17 cellular contexts compared by ENCODE assay signal in genomic region chr14:104874571-104875411, GRCh38. TPM values are rescaled to one million over a fixed set of nuclear protein-coding genes. Genes with fewer than 3 reads are reported as not detected.
"Had no signal": no experiment of that assay in that cellular context is flagged by ENCODE, and none has a peak within 500 bp of the region (broad histone marks: within the 10 kb centered on the region; RNA-seq: fewer than 3 reads in every experiment).

No MANE protein-coding gene starts in this region.

- H3K27ac ChIP-seq: brain microvascular endothelial cell, left ventricle myocardium inferior, pancreas, thoracic aorta had no signal

- H3K4me3 ChIP-seq: left ventricle myocardium inferior, pancreas, thoracic aorta had no signal

- H3K27me3 ChIP-seq: brain microvascular endothelial cell, pancreas had no signal

- H3K27me3 Mint-ChIP-seq: activated CD4-positive, alpha-beta T cell treated with anti-CD3 and anti-CD28 coated beads, Interleukin-2, amount 10 ng/mL, durations not matched to agents 7 days and 5 days; activated naive CD4-positive, alpha-beta T cell treated with anti-CD3 and anti-CD28 coated beads, Interleukin-2, amount 50 U/mL, for 24 hours had no signal

- H3K36me3 Mint-ChIP-seq: activated naive CD4-positive, alpha-beta T cell treated with anti-CD3 and anti-CD28 coated beads, Interleukin-2, amount 50 U/mL, for 24 hours had no signal

- H3K9me3 ChIP-seq: left ventricle myocardium inferior, pancreas, thoracic aorta had no signal

- DNase-seq: activated CD4-positive, alpha-beta T cell treated with anti-CD3 and anti-CD28 coated beads, Interleukin-2, amount 10 ng/mL, durations not matched to agents 7 days and 5 days; activated CD4-positive, CD25-positive, alpha-beta regulatory T cell; activated CD8-positive, alpha-beta memory T cell treated with anti-CD3 and anti-CD28 coated beads for 24 hours; amygdala; brain microvascular endothelial cell; endodermal cell; mesenchymal stem cell; stimulated activated CD4-positive, alpha-beta T cell treated with anti-CD3 and anti-CD28 coated beads, Interleukin-4, amount 100 ng/mL, for 4 hours; stimulated activated naive CD8-positive, alpha-beta T cell treated with anti-CD3 and anti-CD28 coated beads, Interleukin-15, amount 100 ng/mL, for 72 hours had no signal

- H3K4me3 Mint-ChIP-seq: activated CD4-positive, alpha-beta T cell treated with anti-CD3 and anti-CD28 coated beads, Interleukin-2, amount 10 ng/mL, durations not matched to agents 7 days and 5 days; activated naive CD4-positive, alpha-beta T cell treated with anti-CD3 and anti-CD28 coated beads, Interleukin-2, amount 50 U/mL, for 24 hours; endodermal cell; neural crest cell; stimulated activated naive CD8-positive, alpha-beta T cell treated with anti-CD3 and anti-CD28 coated beads, Interleukin-15, amount 100 ng/mL, for 72 hours; T-helper 1 cell treated with Interleukin-12 subunit alpha and Interleukin-12 subunit beta and Interleukin-4 antibody, amounts not matched to agents 30 μg/mL and 1 μg/mL, for 36 hours had no signal

- H3K27ac Mint-ChIP-seq: activated CD4-positive, alpha-beta T cell treated with anti-CD3 and anti-CD28 coated beads, Interleukin-2, amount 10 ng/mL, durations not matched to agents 7 days and 5 days; activated naive CD4-positive, alpha-beta T cell treated with anti-CD3 and anti-CD28 coated beads, Interleukin-2, amount 50 U/mL, for 24 hours; endodermal cell; stimulated activated naive CD8-positive, alpha-beta T cell treated with anti-CD3 and anti-CD28 coated beads, Interleukin-15, amount 100 ng/mL, for 72 hours; T-helper 1 cell treated with Interleukin-12 subunit alpha and Interleukin-12 subunit beta and Interleukin-4 antibody, amounts not matched to agents 30 μg/mL and 1 μg/mL, for 36 hours had no signal

- H3K4me1 ChIP-seq: pancreas had no signal

- ATAC-seq: pancreas; stimulated activated naive CD8-positive, alpha-beta T cell treated with anti-CD3 and anti-CD28 coated beads, Interleukin-15, amount 100 ng/mL, for 72 hours had no signal

- H3K4me1 Mint-ChIP-seq: neural crest cell had no signal

- H3K9me3 Mint-ChIP-seq: activated CD4-positive, alpha-beta T cell treated with anti-CD3 and anti-CD28 coated beads, Interleukin-2, amount 10 ng/mL, durations not matched to agents 7 days and 5 days; activated naive CD4-positive, alpha-beta T cell treated with anti-CD3 and anti-CD28 coated beads, Interleukin-2, amount 50 U/mL, for 24 hours; endodermal cell; neural crest cell; stimulated activated naive CD8-positive, alpha-beta T cell treated with anti-CD3 and anti-CD28 coated beads, Interleukin-15, amount 100 ng/mL, for 72 hours; T-helper 1 cell treated with Interleukin-12 subunit alpha and Interleukin-12 subunit beta and Interleukin-4 antibody, amounts not matched to agents 30 μg/mL and 1 μg/mL, for 36 hours had no signal

RNA-seq across cellular contexts. Expression of gene PLD4, which starts 49.9 kb away (rescaled TPM):
- total RNA-seq: activated CD4-positive, alpha-beta T cell treated with anti-CD3 and anti-CD28 coated beads, Interleukin-2, amount 10 ng/mL, durations not matched to agents 7 days and 5 days; dermis microvascular lymphatic vessel endothelial cell; endodermal cell; glomerular endothelial cell had no signal
